In genomic region chr1:78370356-78370755, GRCh38 we compare ENCODE assay signal across 10 cellular contexts.
DNase-seq lines count a peak whose midpoint lies in the region; ATAC-seq lines count a peak whose summit lies in the region.
"Had no signal": no experiment of that assay in that cellular context is flagged by ENCODE, and none has a peak within 500 bp of the region (broad histone marks: within the 10 kb centered on the region; RNA-seq: fewer than 3 reads in every experiment).

No MANE protein-coding gene starts in this region.

- no peaks in the 10 kb centered on the region for H3K9me3 ChIP-seq in SJSA1 (replicated peaks)
- H3K9me3 ChIP-seq: lower lobe of right lung had no signal

- in situ Hi-C loops in G401 (cut with HindIII; ENCODE audit: low sequenced_read_pairs), result no loop called here

- peak; percentile 74 for ATAC-seq in GM19043 (IDR thresholded peaks at IDR 0.05; ENCODE audit: low read depth, unreplicated experiment)
- ATAC-seq in HG02884 (IDR thresholded peaks at IDR 0.05; ENCODE audit: unreplicated experiment), result peak; percentile 42

- peaks cover 18% of the 10 kb centered on the region for H3K4me1 ChIP-seq in SJSA1 (replicated peaks)
- H3K4me1 ChIP-seq: lower lobe of right lung had no signal

- H3K4me3 ChIP-seq in SJSA1, result no peak overlapping the region
- H3K4me3 ChIP-seq: lower lobe of right lung had no signal

- H3K27me3 ChIP-seq in SJSA1 (replicated peaks), result no peaks in the 10 kb centered on the region

- intact Hi-C loops in activated CD4-positive, alpha-beta T cell treated with anti-CD3 and anti-CD28 coated beads, Interleukin-2, amount 10 ng/mL, durations not matched to agents 24 days and 14 days (cut with micrococcal nuclease), result no loop called here

- H3K4me3 Mint-ChIP-seq in activated CD4-positive, alpha-beta T cell treated with anti-CD3 and anti-CD28 coated beads, Interleukin-2, amount 10 ng/mL, durations not matched to agents 24 days and 14 days, result no peak overlapping the region

- H3K36me3 ChIP-seq in SJSA1, result no peaks in the 10 kb centered on the region
- H3K36me3 ChIP-seq: lower lobe of right lung had no signal

- no peaks in the 10 kb centered on the region for H3K9me3 Mint-ChIP-seq in activated CD4-positive, alpha-beta T cell treated with anti-CD3 and anti-CD28 coated beads, Interleukin-2, amount 10 ng/mL, durations not matched to agents 24 days and 14 days

- H3K4me1 Mint-ChIP-seq in activated CD4-positive, alpha-beta T cell treated with anti-CD3 and anti-CD28 coated beads, Interleukin-2, amount 10 ng/mL, durations not matched to agents 24 days and 14 days, result no peaks in the 10 kb centered on the region

- peaks cover 4% of the 10 kb centered on the region for H3K27me3 Mint-ChIP-seq in activated CD4-positive, alpha-beta T cell treated with anti-CD3 and anti-CD28 coated beads, Interleukin-2, amount 10 ng/mL, durations not matched to agents 24 days and 14 days

- no peaks in the 10 kb centered on the region for H3K36me3 Mint-ChIP-seq in activated CD4-positive, alpha-beta T cell treated with anti-CD3 and anti-CD28 coated beads, Interleukin-2, amount 10 ng/mL, durations not matched to agents 24 days and 14 days (ENCODE audit: low read depth)

- peak overlapping the region; percentile 63 for H3K27ac ChIP-seq in SJSA1
- H3K27ac ChIP-seq: lower lobe of right lung had no signal

- DNase-seq in SJSA1 (ENCODE audit: low read depth in 1 of 2, low spot score in 2 of 2), result peak in 1 of 2 experiments; percentile 39
- DNase-seq in myocyte (ENCODE audit: low read depth), result peak; percentile 33
- no peak for DNase-seq in NCI-H2196 treated with DMSO at 0.1 percent for 48 hours (lab: John Stamatoyannopoulos, UW; ENCODE audit: unreplicated experiment)
- DNase-seq in G401 (ENCODE audit: low spot score), result no peak
- no peak for DNase-seq in activated naive CD4-positive, alpha-beta T cell (lab: John Stamatoyannopoulos, UW)
- no peak for DNase-seq in activated CD4-positive, alpha-beta T cell treated with anti-CD3 and anti-CD28 coated beads, Interleukin-2, amount 10 ng/mL, durations not matched to agents 24 days and 14 days
- DNase-seq: anterior cingulate cortex, lower lobe of right lung had no signal

- H3K27ac Mint-ChIP-seq in activated CD4-positive, alpha-beta T cell treated with anti-CD3 and anti-CD28 coated beads, Interleukin-2, amount 10 ng/mL, durations not matched to agents 24 days and 14 days, result no peak overlapping the region
